1 cellular context compared by ENCODE assay signal in the genomic region with DNA sequence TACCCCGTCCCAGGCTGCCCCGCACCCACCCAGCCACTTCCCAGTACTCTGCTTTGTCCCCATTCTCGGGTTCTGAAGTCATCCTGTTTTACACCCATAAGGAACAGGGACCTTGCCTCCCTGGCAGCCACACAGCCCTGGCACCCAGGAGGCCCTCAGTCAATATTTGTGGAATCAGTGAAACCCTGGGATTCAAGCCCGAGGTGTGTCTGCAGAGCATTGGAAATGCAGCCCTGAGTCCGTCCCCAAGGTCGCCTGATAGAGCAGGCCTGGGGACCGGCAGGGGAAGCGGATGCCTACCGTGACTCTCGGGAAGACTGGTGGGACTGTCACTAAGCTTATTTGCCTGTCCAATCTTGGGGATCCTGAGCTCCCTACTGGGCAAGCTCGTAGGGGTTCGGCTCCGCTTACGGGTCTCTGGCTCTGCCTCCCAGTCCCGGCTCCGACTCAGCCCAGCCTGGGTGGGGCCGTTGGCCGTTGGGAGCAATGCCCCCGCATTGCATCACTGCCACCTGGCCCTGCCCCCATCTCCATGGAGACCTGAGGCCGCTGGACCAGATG.
TF ChIP-seq lines count a peak whose summit lies in the region.

No MANE protein-coding gene starts in this region.

TF ChIP-seq in IMR-90, 13 proteins besides CTCF, POLR2A, EP300 and RAD21:
- TF ChIP-seq CHD1 (IDR thresholded peaks at IDR 0.05; ENCODE audit: low read depth, low read length), result no peak
- TF ChIP-seq RCOR1 (IDR thresholded peaks at IDR 0.05; ENCODE audit: insufficient replicate concordance, low read length), result no peak
- no peak for TF ChIP-seq SMC3 (IDR thresholded peaks at IDR 0.05; ENCODE audit: low read depth, low read length)
- TF ChIP-seq, protein P1, sequence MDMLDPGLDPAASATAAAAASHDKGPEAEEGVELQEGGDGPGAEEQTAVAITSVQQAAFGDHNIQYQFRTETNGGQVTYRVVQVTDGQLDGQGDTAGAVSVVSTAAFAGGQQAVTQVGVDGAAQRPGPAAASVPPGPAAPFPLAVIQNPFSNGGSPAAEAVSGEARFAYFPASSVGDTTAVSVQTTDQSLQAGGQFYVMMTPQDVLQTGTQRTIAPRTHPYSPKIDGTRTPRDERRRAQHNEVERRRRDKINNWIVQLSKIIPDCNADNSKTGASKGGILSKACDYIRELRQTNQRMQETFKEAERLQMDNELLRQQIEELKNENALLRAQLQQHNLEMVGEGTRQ (IDR thresholded peaks at IDR 0.05; ENCODE audit: low read depth, low read length), result no peak
- no peak for TF ChIP-seq MAZ (IDR thresholded peaks at IDR 0.05; ENCODE audit: borderline replicate concordance, low read depth, low read length)
- TF ChIP-seq, protein P2, sequence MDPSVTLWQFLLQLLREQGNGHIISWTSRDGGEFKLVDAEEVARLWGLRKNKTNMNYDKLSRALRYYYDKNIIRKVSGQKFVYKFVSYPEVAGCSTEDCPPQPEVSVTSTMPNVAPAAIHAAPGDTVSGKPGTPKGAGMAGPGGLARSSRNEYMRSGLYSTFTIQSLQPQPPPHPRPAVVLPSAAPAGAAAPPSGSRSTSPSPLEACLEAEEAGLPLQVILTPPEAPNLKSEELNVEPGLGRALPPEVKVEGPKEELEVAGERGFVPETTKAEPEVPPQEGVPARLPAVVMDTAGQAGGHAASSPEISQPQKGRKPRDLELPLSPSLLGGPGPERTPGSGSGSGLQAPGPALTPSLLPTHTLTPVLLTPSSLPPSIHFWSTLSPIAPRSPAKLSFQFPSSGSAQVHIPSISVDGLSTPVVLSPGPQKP (IDR thresholded peaks at IDR 0.05; ENCODE audit: borderline replicate concordance, low read depth, low read length), result no peak
- no peak for TF ChIP-seq CEBPB (IDR thresholded peaks at IDR 0.05; ENCODE audit: low read depth, low read length)
